ENCODE assay signal across 22 cellular contexts in the genomic region with DNA sequence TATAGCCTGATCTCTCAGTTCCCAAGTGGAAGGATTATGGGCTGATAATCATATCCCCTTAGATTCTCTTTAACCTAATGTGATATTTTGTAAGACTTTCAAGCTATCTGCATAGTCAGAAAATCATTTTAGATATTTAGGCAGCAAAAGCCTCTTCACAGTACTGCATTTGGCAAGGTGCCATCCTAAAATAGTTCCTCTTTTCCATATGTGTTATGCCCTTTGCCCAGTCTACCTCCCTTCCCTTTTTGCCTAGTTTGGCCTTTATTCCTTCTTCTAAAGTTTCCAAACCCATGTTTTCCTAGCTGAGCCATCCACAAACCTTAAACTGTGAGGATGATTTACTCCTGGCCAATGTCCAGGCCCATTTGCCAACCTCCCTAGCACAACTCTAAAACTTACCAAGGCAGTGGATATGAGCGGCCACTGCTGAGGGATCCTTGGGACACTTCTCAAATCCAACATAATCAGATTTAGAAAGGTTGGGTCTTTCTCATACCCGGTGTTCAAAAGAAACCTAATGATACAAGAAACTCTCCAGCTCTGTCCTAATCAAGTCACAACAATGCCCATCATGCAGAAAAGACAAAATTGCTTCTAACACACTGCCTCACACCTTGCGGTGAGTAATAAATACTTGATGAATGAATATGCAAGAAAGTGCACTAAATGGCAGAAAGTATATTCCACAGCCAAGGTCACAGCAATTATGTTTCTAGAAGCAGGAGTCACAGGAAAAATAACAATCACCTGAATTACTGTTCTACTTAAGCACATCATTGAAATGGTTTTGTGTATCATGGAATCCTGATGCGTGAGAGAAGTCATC.
DNase-seq lines count a peak whose midpoint lies in the region; ATAC-seq, FAIRE-seq and TF ChIP-seq lines count a peak whose summit lies in the region.
"Had no signal": no experiment of that assay in that cellular context is flagged by ENCODE, and none has a peak within 500 bp of the region (broad histone marks: within the 10 kb centered on the region; RNA-seq: fewer than 3 reads in every experiment).

No MANE protein-coding gene starts in this region.

- 92 to 94% methylated on average over 4 of the region's 4 CpGs for WGBS in heart right ventricle, 2 donors

- H3K4me1 ChIP-seq in endothelial cell of umbilical vein (ENCODE audit: control insufficient read depth, extremely low read depth, insufficient read depth, low read length), result peaks cover 21% of the 10 kb centered on the region
- no peaks in the 10 kb centered on the region for H3K4me1 ChIP-seq in heart right ventricle
- H3K4me1 ChIP-seq: Caco-2, tibial artery had no signal

- BruUV-seq in endothelial cell of umbilical vein (replicated peaks; lab: Mats Ljungman, UMichigan), result no TSS peak

- no peaks in the 10 kb centered on the region for H4K20me1 ChIP-seq in endothelial cell of umbilical vein (replicated peaks; ENCODE audit: control insufficient read depth, extremely low read depth, insufficient read depth, low read length)

- TF ChIP-seq CTCF in endothelial cell of umbilical vein (IDR thresholded peaks at IDR 0.05; ENCODE audit: extremely low read depth in 1 of 2, insufficient read depth in 1 of 2, low read depth in 1 of 2, low read length in 2 of 2) (no peak), heart right ventricle (IDR thresholded peaks at IDR 0.05) (no peak)

- H3K9ac ChIP-seq in endothelial cell of umbilical vein (replicated peaks; ENCODE audit: extremely low read depth, insufficient read depth, low read length), result no peak overlapping the region

- H3K9me3 ChIP-seq in endothelial cell of umbilical vein (replicated peaks; ENCODE audit: control insufficient read depth, insufficient read depth, low read length) (no peaks in the 10 kb centered on the region), heart right ventricle (no peaks in the 10 kb centered on the region)
- H3K9me3 ChIP-seq: Caco-2, mucosa of descending colon, tibial artery had no signal

- no peak overlapping the region for H3K4me3 ChIP-seq in endothelial cell of umbilical vein (replicated peaks in 1 of 3; ENCODE audit: insufficient read depth in 1 of 3, low read depth in 1 of 3, low read length in 3 of 3)
- no peak overlapping the region for H3K4me3 ChIP-seq in heart right ventricle
- H3K4me3 ChIP-seq: mucosa of descending colon, tibial artery had no signal

- H3K36me3 ChIP-seq in endothelial cell of umbilical vein (ENCODE audit: control insufficient read depth in 2 of 2, extremely low read depth in 1 of 2, insufficient read depth in 2 of 2, low read length in 2 of 2) (no peaks in the 10 kb centered on the region), heart right ventricle (no peaks in the 10 kb centered on the region)
- H3K36me3 ChIP-seq: tibial artery had no signal

- H3K36me3 Mint-ChIP-seq in activated T-helper 17 cell treated with anti-CD3 and anti-CD28 coated beads, Interleukin-2, amount 50 U/mL, for 72 hours (ENCODE audit: low read depth), result no peaks in the 10 kb centered on the region
- no peaks in the 10 kb centered on the region for H3K36me3 Mint-ChIP-seq in effector memory CD8-positive, alpha-beta T cell (ENCODE audit: insufficient read depth)

- DNase-seq in CD1c-positive myeloid dendritic cell (ENCODE audit: extremely low spot score), result peak; percentile 37
- DNase-seq in KG1 (lab: John Stamatoyannopoulos, UW), result peak; percentile 30
- DNase-seq in OCI-M1 (lab: John Stamatoyannopoulos, UW), result peak; percentile 56
- peak; percentile 17 for DNase-seq in endothelial cell of umbilical vein (ENCODE audit: low read depth, low spot score)
- no peak for DNase-seq in heart right ventricle
- DNase-seq in effector memory CD8-positive, alpha-beta T cell, result no peak
- DNase-seq: activated T-cell treated with anti-CD3 and anti-CD28 coated beads, Interleukin-2, amount 50 U/mL, for 4 hours; Caco-2; GOT3; hippocampal formation; IMR-90; left cardiac atrium; mucosa of descending colon; NCI-H187; NK-92 treated with Interleukin-12 subunit alpha and Interleukin-12 subunit beta, amount 100 ng/mL, for 24 hours; occipital lobe; SIG-M5; stimulated activated CD4-positive, alpha-beta T cell treated with anti-CD3 and anti-CD28 coated beads, Interleukin-4, amount 100 ng/mL, for 1 hour; T1000; tibial artery had no signal

- peaks cover 6% of the 10 kb centered on the region for H3K9me3 Mint-ChIP-seq in activated T-helper 17 cell treated with anti-CD3 and anti-CD28 coated beads, Interleukin-2, amount 50 U/mL, for 72 hours
- peaks cover 0 to 14% of the 10 kb centered on the region in 2 donors for H3K9me3 Mint-ChIP-seq in effector memory CD8-positive, alpha-beta T cell

- no peak overlapping the region for H3K4me3 Mint-ChIP-seq in activated T-helper 17 cell treated with anti-CD3 and anti-CD28 coated beads, Interleukin-2, amount 50 U/mL, for 72 hours
- no peak overlapping the region for H3K4me3 Mint-ChIP-seq in effector memory CD8-positive, alpha-beta T cell
- H3K4me3 Mint-ChIP-seq: activated T-cell treated with anti-CD3 and anti-CD28 coated beads, Interleukin-2, amount 50 U/mL, for 4 hours had no signal

- H3K4me1 Mint-ChIP-seq in activated T-helper 17 cell treated with anti-CD3 and anti-CD28 coated beads, Interleukin-2, amount 50 U/mL, for 72 hours, result no peaks in the 10 kb centered on the region
- no peaks in the 10 kb centered on the region for H3K4me1 Mint-ChIP-seq in effector memory CD8-positive, alpha-beta T cell (ENCODE audit: low read depth in 2 of 2)

- POLR2A ChIA-PET in endothelial cell of umbilical vein (lab: Charles Lee), result no interaction called here

- no peaks in the 10 kb centered on the region for H3K9me1 ChIP-seq in endothelial cell of umbilical vein (replicated peaks; ENCODE audit: control insufficient read depth, extremely low read depth, insufficient read depth, low read length)

- dilution Hi-C loops in endothelial cell of umbilical vein (cut with MboI; ENCODE audit: extremely low pct_ligation_motif_present, low sequenced_read_pairs), result no loop called here

- H2AFZ ChIP-seq in endothelial cell of umbilical vein (ENCODE audit: low read depth, low read length), result no peak overlapping the region

- no peak for TF ChIP-seq POLR2A in endothelial cell of umbilical vein (IDR thresholded peaks at IDR 0.05; ENCODE audit: low read depth, low read length)

- H3K27me3 ChIP-seq in endothelial cell of umbilical vein (ENCODE audit: control insufficient read depth in 2 of 2, insufficient read depth in 2 of 2, low read length in 2 of 2) (no peaks in the 10 kb centered on the region), heart right ventricle (no peaks in the 10 kb centered on the region)
- H3K27me3 ChIP-seq: tibial artery had no signal

- CTCF ChIA-PET in endothelial cell of umbilical vein (lab: Charles Lee), result interaction anchor here (0.7 to 3.6 kb wide), 3 partner anchors 8 to 28 kb away, joined by 3 to 20 read pairs (median 4); no protein-coding TSS in a partner anchor

- H3K27ac ChIP-seq in endothelial cell of umbilical vein (ENCODE audit: insufficient read depth, low read depth, low read length) (no peak overlapping the region), heart right ventricle (no peak overlapping the region)
- H3K27ac ChIP-seq: tibial artery had no signal

- H3K27ac Mint-ChIP-seq in activated T-helper 17 cell treated with anti-CD3 and anti-CD28 coated beads, Interleukin-2, amount 50 U/mL, for 72 hours, result no peak overlapping the region
- no peak overlapping the region for H3K27ac Mint-ChIP-seq in effector memory CD8-positive, alpha-beta T cell

- intact Hi-C loops in endothelial cell of umbilical vein (cut with micrococcal nuclease) (loop anchor here (2.0 to 5.0 kb wide), 2 partner anchors 145 to 304 kb away; no protein-coding TSS in a partner anchor), heart right ventricle (cut with DNase I) (no loop called here)

- peak; percentile 68 for FAIRE-seq in endothelial cell of umbilical vein (lab: Jason Lieb, UNC)

- H3K79me2 ChIP-seq in endothelial cell of umbilical vein (ENCODE audit: control insufficient read depth, insufficient read depth, low read length), result no peaks in the 10 kb centered on the region

- H3K27me3 Mint-ChIP-seq in activated T-helper 17 cell treated with anti-CD3 and anti-CD28 coated beads, Interleukin-2, amount 50 U/mL, for 72 hours, result no peaks in the 10 kb centered on the region
- no peaks in the 10 kb centered on the region for H3K27me3 Mint-ChIP-seq in effector memory CD8-positive, alpha-beta T cell

- ATAC-seq in heart right ventricle (no peak), GM21576 (IDR thresholded peaks at IDR 0.05; ENCODE audit: unreplicated experiment) (no peak)
- no peak for ATAC-seq in activated T-helper 17 cell treated with anti-CD3 and anti-CD28 coated beads, Interleukin-2, amount 50 U/mL, for 72 hours (replicated peaks)
- no peak for ATAC-seq in effector memory CD8-positive, alpha-beta T cell (replicated peaks)
- ATAC-seq: activated T-cell treated with anti-CD3 and anti-CD28 coated beads, Interleukin-2, amount 50 U/mL, for 4 hours; left cardiac atrium; mucosa of descending colon had no signal

- no peak overlapping the region for H3K4me2 ChIP-seq in endothelial cell of umbilical vein (ENCODE audit: insufficient read depth, low read length)

TF ChIP-seq in endothelial cell of umbilical vein, 7 proteins besides CTCF, POLR2A, EP300 and RAD21:
- no peak for TF ChIP-seq JUN (IDR thresholded peaks at IDR 0.05; ENCODE audit: borderline replicate concordance, insufficient read depth, insufficient read length, low read depth)
- no peak for TF ChIP-seq POLR2AphosphoS5 (IDR thresholded peaks at IDR 0.05; ENCODE audit: insufficient read depth, low read depth, low read length)
- TF ChIP-seq, protein P1, sequence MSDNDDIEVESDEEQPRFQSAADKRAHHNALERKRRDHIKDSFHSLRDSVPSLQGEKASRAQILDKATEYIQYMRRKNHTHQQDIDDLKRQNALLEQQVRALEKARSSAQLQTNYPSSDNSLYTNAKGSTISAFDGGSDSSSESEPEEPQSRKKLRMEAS (IDR thresholded peaks at IDR 0.05; ENCODE audit: insufficient read depth, insufficient read length), result no peak
- no peak for TF ChIP-seq GATA2 (IDR thresholded peaks at IDR 0.05; ENCODE audit: insufficient read depth, insufficient read length, low read depth, low read length)
- no peak for TF ChIP-seq MYC (IDR thresholded peaks at IDR 0.05; ENCODE audit: low read depth, low read length)
- TF ChIP-seq EZH2 (IDR thresholded peaks at IDR 0.05; ENCODE audit: borderline replicate concordance, low read depth, low read length, severe bottlenecking), result no peak
- no peak for TF ChIP-seq FOS (IDR thresholded peaks at IDR 0.05; ENCODE audit: borderline replicate concordance, insufficient read depth, low read length)
TF ChIP-seq in endothelial cell of umbilical vein: peak in this region for 0.

Comparison
In these comparisons a context has a peak if more than half of its experiments do, and no peak if none do; other contexts are left out.
1. DNase-seq: peak in CD1c-positive myeloid dendritic cell (single experiment), KG1 (single experiment), OCI-M1 (single experiment) and endothelial cell of umbilical vein (single experiment); none in heart right ventricle (0 of 2) and effector memory CD8-positive, alpha-beta T cell (0 of 3).